Comparison of ENCODE assay signal across 20 cellular contexts in the genomic region with DNA sequence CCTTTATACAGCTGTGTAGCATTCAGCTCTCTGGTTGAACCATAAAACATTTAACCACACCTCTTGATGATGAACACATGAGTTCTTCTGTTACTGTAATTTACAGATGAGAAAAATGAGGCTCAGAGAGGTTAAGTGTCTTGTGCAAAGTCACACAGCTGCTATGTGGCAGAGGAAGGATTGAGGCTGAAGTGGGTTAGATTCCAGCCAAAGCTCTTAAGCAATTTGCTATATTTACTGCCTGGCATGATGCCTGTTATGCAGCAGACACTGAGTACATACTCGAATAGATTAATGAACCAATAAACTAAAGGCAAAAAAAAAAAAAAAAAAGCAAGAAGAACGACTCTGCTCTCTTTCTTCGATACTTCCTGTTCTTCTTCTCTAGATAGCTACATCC. TPM values are rescaled to one million over a fixed set of nuclear protein-coding genes. Genes with fewer than 3 reads are reported as not detected.
"Had no signal": no experiment of that assay in that cellular context is flagged by ENCODE, and none has a peak within 500 bp of the region (broad histone marks: within the 10 kb centered on the region; RNA-seq: fewer than 3 reads in every experiment).

No MANE protein-coding gene starts in this region.

- H3K27ac ChIP-seq: coronary artery, esophagus squamous epithelium, foreskin keratinocyte, heart right ventricle, neutrophil, parathyroid adenoma, tibial artery, uterus had no signal

- H3K4me3 ChIP-seq: coronary artery, esophagus squamous epithelium, heart right ventricle, tibial artery, uterus had no signal

- H3K4me1 ChIP-seq: esophagus squamous epithelium, foreskin keratinocyte, heart right ventricle, parathyroid adenoma, tibial artery, uterus had no signal

- H3K9me3 ChIP-seq: esophagus squamous epithelium, heart right ventricle, neutrophil, tibial artery, uterus had no signal

- ATAC-seq: foreskin keratinocyte; heart right ventricle; left colon; stimulated activated naive B cell treated with anti-CD40 and anti-IgM and Interleukin-4, amounts not matched to agents 10 μg/mL and 1 μg/mL and 100 μg/mL, for 72 hours had no signal

- H3K27me3 ChIP-seq: esophagus squamous epithelium, foreskin keratinocyte, neutrophil, uterus had no signal

- DNase-seq: activated CD4-positive, alpha-beta T cell treated with anti-CD3 and anti-CD28 coated beads, Interleukin-2, amount 50 U/mL, for 4 hours; activated CD4-positive, CD25-positive, alpha-beta regulatory T cell treated with anti-CD3 and anti-CD28 coated beads, Interleukin-2, amount 50 U/mL, for 72 hours; activated naive CD4-positive, alpha-beta T cell; activated naive CD8-positive, alpha-beta T cell treated with anti-CD3 and anti-CD28 coated beads, Interleukin-2, amount 10 ng/mL, durations not matched to agents 7 days and 5 days; activated T-cell treated with anti-CD3 and anti-CD28 coated beads for 4 hours; central memory CD4-positive, alpha-beta T cell; effector CD4-positive, alpha-beta T cell; esophagus squamous epithelium; foreskin keratinocyte; heart right ventricle; left colon; mammary epithelial cell; stimulated activated CD4-positive, alpha-beta T cell treated with anti-CD3 and anti-CD28 coated beads, Interleukin-2, amount 100 ng/mL, for 48 hours; stimulated activated naive B cell treated with anti-CD40 and anti-IgM and Interleukin-4, amounts not matched to agents 10 μg/mL and 1 μg/mL and 100 μg/mL, for 72 hours; T-helper 9 cell; tibial artery; uterus had no signal

- H3K36me3 ChIP-seq: esophagus squamous epithelium, heart right ventricle, neutrophil, tibial artery, uterus had no signal

RNA-seq across cellular contexts. Expression of gene GFRA1, which starts 35.7 kb away (rescaled TPM):
- total RNA-seq: activated naive CD8-positive, alpha-beta T cell treated with anti-CD3 and anti-CD28 coated beads, Interleukin-2, amount 10 ng/mL, durations not matched to agents 7 days and 5 days; foreskin keratinocyte had no signal
